In the genomic region with DNA sequence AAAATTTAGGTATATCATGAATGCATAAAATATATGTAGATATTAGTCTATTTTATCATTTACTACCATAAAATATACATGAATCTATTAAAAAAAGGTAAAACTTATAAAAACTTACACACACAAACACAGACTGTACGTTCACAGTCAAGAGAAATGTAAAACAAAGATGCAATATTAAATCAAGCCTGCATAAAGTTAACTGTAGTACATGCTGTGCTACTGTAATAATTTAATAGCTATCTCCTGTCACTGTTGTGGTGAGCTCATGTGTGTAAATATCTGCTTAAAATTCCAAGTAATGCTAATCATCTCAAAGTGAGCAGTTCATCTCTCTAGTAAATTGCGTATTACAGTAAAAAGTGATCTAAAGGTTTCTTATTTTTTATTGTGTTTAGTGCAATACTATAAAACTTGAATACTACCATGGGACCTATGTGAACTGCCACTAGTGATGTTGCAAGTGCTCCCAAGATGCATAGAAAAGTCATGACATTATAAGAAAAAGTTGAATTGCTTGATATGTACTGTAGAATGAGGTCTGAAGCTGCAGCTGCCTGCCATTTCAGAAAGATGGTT, we compare ENCODE assay signal across 2 cellular contexts.
TF ChIP-seq lines count a peak whose summit lies in the region.

No MANE protein-coding gene starts in this region.

TF ChIP-seq in GM23338, 12 proteins besides CTCF, POLR2A, EP300 and RAD21 (continues in another document):
- TF ChIP-seq, protein P1, sequence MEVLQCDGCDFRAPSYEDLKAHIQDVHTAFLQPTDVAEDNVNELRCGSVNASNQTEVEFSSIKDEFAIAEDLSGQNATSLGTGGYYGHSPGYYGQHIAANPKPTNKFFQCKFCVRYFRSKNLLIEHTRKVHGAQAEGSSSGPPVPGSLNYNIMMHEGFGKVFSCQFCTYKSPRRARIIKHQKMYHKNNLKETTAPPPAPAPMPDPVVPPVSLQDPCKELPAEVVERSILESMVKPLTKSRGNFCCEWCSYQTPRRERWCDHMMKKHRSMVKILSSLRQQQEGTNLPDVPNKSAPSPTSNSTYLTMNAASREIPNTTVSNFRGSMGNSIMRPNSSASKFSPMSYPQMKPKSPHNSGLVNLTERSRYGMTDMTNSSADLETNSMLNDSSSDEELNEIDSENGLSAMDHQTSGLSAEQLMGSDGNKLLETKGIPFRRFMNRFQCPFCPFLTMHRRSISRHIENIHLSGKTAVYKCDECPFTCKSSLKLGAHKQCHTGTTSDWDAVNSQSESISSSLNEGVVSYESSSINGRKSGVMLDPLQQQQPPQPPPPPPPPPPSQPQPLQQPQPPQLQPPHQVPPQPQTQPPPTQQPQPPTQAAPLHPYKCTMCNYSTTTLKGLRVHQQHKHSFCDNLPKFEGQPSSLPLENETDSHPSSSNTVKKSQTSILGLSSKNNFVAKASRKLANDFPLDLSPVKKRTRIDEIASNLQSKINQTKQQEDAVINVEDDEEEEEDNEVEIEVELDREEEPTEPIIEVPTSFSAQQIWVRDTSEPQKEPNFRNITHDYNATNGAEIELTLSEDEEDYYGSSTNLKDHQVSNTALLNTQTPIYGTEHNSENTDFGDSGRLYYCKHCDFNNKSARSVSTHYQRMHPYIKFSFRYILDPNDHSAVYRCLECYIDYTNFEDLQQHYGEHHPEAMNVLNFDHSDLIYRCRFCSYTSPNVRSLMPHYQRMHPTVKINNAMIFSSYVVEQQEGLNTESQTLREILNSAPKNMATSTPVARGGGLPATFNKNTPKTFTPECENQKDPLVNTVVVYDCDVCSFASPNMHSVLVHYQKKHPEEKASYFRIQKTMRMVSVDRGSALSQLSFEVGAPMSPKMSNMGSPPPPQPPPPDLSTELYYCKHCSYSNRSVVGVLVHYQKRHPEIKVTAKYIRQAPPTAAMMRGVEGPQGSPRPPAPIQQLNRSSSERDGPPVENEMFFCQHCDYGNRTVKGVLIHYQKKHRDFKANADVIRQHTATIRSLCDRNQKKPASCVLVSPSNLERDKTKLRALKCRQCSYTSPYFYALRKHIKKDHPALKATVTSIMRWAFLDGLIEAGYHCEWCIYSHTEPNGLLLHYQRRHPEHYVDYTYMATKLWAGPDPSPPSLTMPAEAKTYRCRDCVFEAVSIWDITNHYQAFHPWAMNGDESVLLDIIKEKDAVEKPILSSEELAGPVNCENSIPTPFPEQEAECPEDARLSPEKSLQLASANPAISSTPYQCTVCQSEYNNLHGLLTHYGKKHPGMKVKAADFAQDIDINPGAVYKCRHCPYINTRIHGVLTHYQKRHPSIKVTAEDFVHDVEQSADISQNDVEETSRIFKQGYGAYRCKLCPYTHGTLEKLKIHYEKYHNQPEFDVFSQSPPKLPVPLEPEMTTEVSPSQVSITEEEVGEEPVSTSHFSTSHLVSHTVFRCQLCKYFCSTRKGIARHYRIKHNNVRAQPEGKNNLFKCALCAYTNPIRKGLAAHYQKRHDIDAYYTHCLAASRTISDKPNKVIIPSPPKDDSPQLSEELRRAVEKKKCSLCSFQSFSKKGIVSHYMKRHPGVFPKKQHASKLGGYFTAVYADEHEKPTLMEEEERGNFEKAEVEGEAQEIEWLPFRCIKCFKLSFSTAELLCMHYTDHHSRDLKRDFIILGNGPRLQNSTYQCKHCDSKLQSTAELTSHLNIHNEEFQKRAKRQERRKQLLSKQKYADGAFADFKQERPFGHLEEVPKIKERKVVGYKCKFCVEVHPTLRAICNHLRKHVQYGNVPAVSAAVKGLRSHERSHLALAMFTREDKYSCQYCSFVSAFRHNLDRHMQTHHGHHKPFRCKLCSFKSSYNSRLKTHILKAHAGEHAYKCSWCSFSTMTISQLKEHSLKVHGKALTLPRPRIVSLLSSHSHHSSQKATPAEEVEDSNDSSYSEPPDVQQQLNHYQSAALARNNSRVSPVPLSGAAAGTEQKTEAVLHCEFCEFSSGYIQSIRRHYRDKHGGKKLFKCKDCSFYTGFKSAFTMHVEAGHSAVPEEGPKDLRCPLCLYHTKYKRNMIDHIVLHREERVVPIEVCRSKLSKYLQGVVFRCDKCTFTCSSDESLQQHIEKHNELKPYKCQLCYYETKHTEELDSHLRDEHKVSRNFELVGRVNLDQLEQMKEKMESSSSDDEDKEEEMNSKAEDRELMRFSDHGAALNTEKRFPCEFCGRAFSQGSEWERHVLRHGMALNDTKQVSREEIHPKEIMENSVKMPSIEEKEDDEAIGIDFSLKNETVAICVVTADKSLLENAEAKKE (CRISPR knock-in tag; IDR thresholded peaks at IDR 0.05) = no peak
- TF ChIP-seq EZH2phosphoT487 (IDR thresholded peaks at IDR 0.05; ENCODE audit: unreplicated experiment) = no peak
- no peak for TF ChIP-seq ETS1 (IDR thresholded peaks at IDR 0.05)
- TF ChIP-seq JUNB (IDR thresholded peaks at IDR 0.05; ENCODE audit: unreplicated experiment) = no peak
- TF ChIP-seq EZH2 (IDR thresholded peaks at IDR 0.05; ENCODE audit: low read depth, unreplicated experiment) = no peak
- no peak for TF ChIP-seq NANOG (IDR thresholded peaks at IDR 0.05; ENCODE audit: borderline replicate concordance)
- no peak for TF ChIP-seq ZNF114 (CRISPR knock-in tag; IDR thresholded peaks at IDR 0.05)
- no peak for TF ChIP-seq STAT1 (IDR thresholded peaks at IDR 0.05; ENCODE audit: unreplicated experiment)
- no peak for TF ChIP-seq ZNF331 (CRISPR knock-in tag; IDR thresholded peaks at IDR 0.05; ENCODE audit: low read depth)

TF ChIP-seq in WTC11, 78 proteins besides CTCF, POLR2A, EP300 and RAD21:
- TF ChIP-seq ETV6 (CRISPR knock-in tag; IDR thresholded peaks at IDR 0.05) (no peak), JAZF1 (CRISPR knock-in tag; IDR thresholded peaks at IDR 0.05) (no peak), ZNF396 (CRISPR knock-in tag; IDR thresholded peaks at IDR 0.05; ENCODE audit: borderline replicate concordance) (no peak)
